Comparison of ENCODE assay signal across 8 cellular contexts in the genomic region with DNA sequence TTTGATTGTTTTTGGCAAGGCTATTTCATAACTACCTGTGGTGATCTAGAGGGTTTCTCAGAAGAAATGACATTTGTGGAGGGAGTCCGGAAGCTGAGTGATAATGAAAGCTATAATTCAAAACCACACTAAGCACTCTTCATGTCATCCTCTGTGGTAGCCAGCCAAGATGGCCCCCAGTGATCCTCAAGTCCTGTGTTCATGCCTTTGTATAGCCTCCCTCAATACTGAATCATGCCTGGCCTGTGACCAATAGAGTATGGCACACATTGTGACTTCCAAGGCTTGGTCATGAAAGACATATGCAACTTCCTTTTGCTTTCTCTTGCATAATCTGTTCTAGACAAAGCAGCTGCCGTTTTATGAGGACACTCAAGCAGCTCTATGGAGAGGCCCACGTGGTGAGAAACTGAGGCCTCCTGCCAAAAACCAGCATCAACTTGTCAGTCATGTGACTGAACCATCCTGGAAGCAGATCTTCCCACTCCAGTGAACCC. TPM values are rescaled to one million over a fixed set of nuclear protein-coding genes. Genes with fewer than 3 reads are reported as not detected.
DNase-seq lines count a peak whose midpoint lies in the region; ATAC-seq and FAIRE-seq lines count a peak whose summit lies in the region.

No MANE protein-coding gene starts in this region.

- peak overlapping the region; percentile 72 for H3K27ac Mint-ChIP-seq in dendritic cell treated with granulocyte-macrophage colony-stimulating factor and Interleukin-4, amounts not matched to agents 40 ng/mL and 50 ng/mL, for 4 days

- no peak for FAIRE-seq in urothelium cell line (lab: Jason Lieb, UNC)

- ATAC-seq in GM19395 (IDR thresholded peaks at IDR 0.05; ENCODE audit: unreplicated experiment) (peak; percentile 98), HG03378 (IDR thresholded peaks at IDR 0.05; ENCODE audit: unreplicated experiment) (peak; percentile 96), sciatic nerve (peak; percentile 83)

- intact Hi-C loops in dendritic cell treated with granulocyte-macrophage colony-stimulating factor and Interleukin-4, amounts not matched to agents 40 ng/mL and 50 ng/mL, for 4 days (cut with micrococcal nuclease), result no loop called here
- intact Hi-C loops in sciatic nerve (cut with DNase I), result no loop called here

- H3K4me3 Mint-ChIP-seq in dendritic cell treated with granulocyte-macrophage colony-stimulating factor and Interleukin-4, amounts not matched to agents 40 ng/mL and 50 ng/mL, for 4 days, result no peak overlapping the region

- peaks cover 29% of the 10 kb centered on the region for H3K4me1 Mint-ChIP-seq in dendritic cell treated with granulocyte-macrophage colony-stimulating factor and Interleukin-4, amounts not matched to agents 40 ng/mL and 50 ng/mL, for 4 days (ENCODE audit: low read depth)

- no peaks in the 10 kb centered on the region for H3K36me3 Mint-ChIP-seq in dendritic cell treated with granulocyte-macrophage colony-stimulating factor and Interleukin-4, amounts not matched to agents 40 ng/mL and 50 ng/mL, for 4 days (ENCODE audit: low read depth)

- H3K27me3 Mint-ChIP-seq in dendritic cell treated with granulocyte-macrophage colony-stimulating factor and Interleukin-4, amounts not matched to agents 40 ng/mL and 50 ng/mL, for 4 days, result no peaks in the 10 kb centered on the region

- peak; percentile 86 for DNase-seq in DMS153 treated with DMSO at 0.1 percent for 48 hours (lab: John Stamatoyannopoulos, UW; ENCODE audit: unreplicated experiment)
- peak; percentile 14 to 19 for DNase-seq in SHP77 (lab: John Stamatoyannopoulos, UW)
- DNase-seq in sciatic nerve (ENCODE audit: low spot score), result no peak
- no peak for DNase-seq in urothelium cell line (ENCODE audit: low spot score)
- no peak for DNase-seq in NCI-H526 (lab: John Stamatoyannopoulos, UW)

- H3K9me3 Mint-ChIP-seq in dendritic cell treated with granulocyte-macrophage colony-stimulating factor and Interleukin-4, amounts not matched to agents 40 ng/mL and 50 ng/mL, for 4 days, result no peaks in the 10 kb centered on the region

RNA-seq across cellular contexts. Expression of a gene that starts 12.8 kb away (rescaled TPM):
- 35.0 TPM for total RNA-seq in sciatic nerve

RNA-seq across cellular contexts. Expression of a gene that starts 50.6 kb away (rescaled TPM):
- total RNA-seq in sciatic nerve, result 31.5 TPM

Comparison
In these comparisons a context has a peak if more than half of its experiments do, and no peak if none do; other contexts are left out.
1. DNase-seq: peak in DMS153 treated with DMSO at 0.1 percent for 48 hours (single experiment) and SHP77 (2 of 2); none in sciatic nerve (single experiment), urothelium cell line (single experiment) and NCI-H526 (0 of 2).
2. Peak in every context shown above with its lines, with median percentiles within 50 percentile points of each other: ATAC-seq.